In the genomic region with DNA sequence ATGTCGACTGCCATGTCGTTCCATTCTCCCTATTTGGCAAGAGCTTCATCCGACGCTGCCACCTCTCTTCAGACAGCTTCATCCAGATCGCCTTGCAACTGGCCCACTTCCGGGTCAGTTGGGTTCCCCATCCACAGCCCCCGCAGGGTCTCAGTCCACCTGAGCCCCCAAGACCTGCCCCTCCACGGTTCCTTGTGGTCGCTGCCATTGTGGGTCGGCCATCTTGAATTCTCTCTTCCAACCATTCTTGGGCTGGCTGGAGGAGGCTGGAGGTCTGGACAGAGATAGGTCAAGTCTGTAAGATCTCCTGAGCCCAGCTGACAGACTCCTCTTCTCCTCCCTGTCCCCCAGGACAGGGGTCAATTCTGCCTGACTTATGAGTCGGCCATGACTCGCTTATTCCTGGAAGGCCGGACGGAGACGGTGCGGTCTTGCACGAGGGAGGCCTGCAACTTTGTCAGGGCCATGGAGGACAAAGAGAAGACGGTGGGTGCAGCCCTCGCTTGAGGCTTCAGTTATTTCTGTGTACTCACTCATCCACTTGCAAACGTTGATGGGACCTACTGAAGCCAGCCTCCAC, we compare ENCODE assay signal across 21 cellular contexts. TPM values are rescaled to one million over a fixed set of nuclear protein-coding genes. Genes with fewer than 3 reads are reported as not detected.
DNase-seq lines count a peak whose midpoint lies in the region; ATAC-seq and TF ChIP-seq lines count a peak whose summit lies in the region.
"Had no signal": no experiment of that assay in that cellular context is flagged by ENCODE, and none has a peak within 500 bp of the region (broad histone marks: within the 10 kb centered on the region; RNA-seq: fewer than 3 reads in every experiment).

No MANE protein-coding gene starts in this region.

- no peak overlapping the region for H2AFZ ChIP-seq in HCT116 (ENCODE audit: low read depth, low read length, poor library complexity, severe bottlenecking)
- H2AFZ ChIP-seq in PC-9 = no peak overlapping the region

- peaks cover 16% of the 10 kb centered on the region for H3K27me3 Mint-ChIP-seq in activated naive CD4-positive, alpha-beta T cell treated with anti-CD3 and anti-CD28 coated beads, Interleukin-2, amount 10 ng/mL, durations not matched to agents 7 days and 5 days

- H4K20me1 ChIP-seq in HCT116 (ENCODE audit: insufficient read depth) (no peaks in the 10 kb centered on the region), PC-9 (ENCODE audit: insufficient read depth) (no peaks in the 10 kb centered on the region)

- no peak for TF ChIP-seq POLR2A in HCT116 (IDR thresholded peaks at IDR 0.05; ENCODE audit: borderline replicate concordance, extremely low read depth, insufficient read depth, insufficient read length)

- no peaks in the 10 kb centered on the region for H3K36me3 ChIP-seq in HCT116 (ENCODE audit: control insufficient read depth in 1 of 2, insufficient read depth in 2 of 2, low read length in 2 of 2)
- no peaks in the 10 kb centered on the region for H3K36me3 ChIP-seq in PC-9 (ENCODE audit: low read depth)
- H3K36me3 ChIP-seq: heart left ventricle, Peyer's patch had no signal

- BruUV-seq in HCT116 (replicated peaks; lab: Mats Ljungman, UMichigan) (no TSS peak), PC-9 (replicated peaks; lab: Mats Ljungman, UMichigan) (no TSS peak)

- peaks cover 23% of the 10 kb centered on the region for H3F3A ChIP-seq in PC-9 (ENCODE audit: insufficient read depth, low read depth)

- peaks cover 10 to 37% of the 10 kb centered on the region in 2 experiments for H3K4me1 ChIP-seq in HCT116 (ENCODE audit: control insufficient read depth in 1 of 2, insufficient read depth in 2 of 2, low read length in 2 of 2)
- peaks cover 20% of the 10 kb centered on the region for H3K4me1 ChIP-seq in PC-9 (replicated peaks; ENCODE audit: insufficient read depth)
- H3K4me1 ChIP-seq: heart left ventricle, Peyer's patch had no signal

- H3K4me1 Mint-ChIP-seq in activated naive CD4-positive, alpha-beta T cell treated with anti-CD3 and anti-CD28 coated beads, Interleukin-2, amount 10 ng/mL, durations not matched to agents 7 days and 5 days = no peaks in the 10 kb centered on the region
- H3K4me1 Mint-ChIP-seq: CD8-positive, alpha-beta memory T cell; immature natural killer cell had no signal

- no peaks in the 10 kb centered on the region for H3K9me2 ChIP-seq in HCT116 (ENCODE audit: insufficient read depth)
- no peaks in the 10 kb centered on the region for H3K9me2 ChIP-seq in PC-9 (ENCODE audit: insufficient read depth)

- TF ChIP-seq RAD21 in HCT116 (IDR thresholded peaks at IDR 0.05; ENCODE audit: low read depth) = no peak

- peak overlapping the region; percentile 22 for H3K9ac ChIP-seq in HCT116 (ENCODE audit: low read length)

- H3K4me2 ChIP-seq in HCT116 (ENCODE audit: low read length) (peak overlapping the region; percentile 49), PC-9 (no peak overlapping the region)

- no peaks in the 10 kb centered on the region for H3K9me3 Mint-ChIP-seq in activated naive CD4-positive, alpha-beta T cell treated with anti-CD3 and anti-CD28 coated beads, Interleukin-2, amount 10 ng/mL, durations not matched to agents 7 days and 5 days
- H3K9me3 Mint-ChIP-seq: activated naive CD4-positive, alpha-beta T cell treated with anti-CD3 and anti-CD28 coated beads for 36 hours; CD8-positive, alpha-beta memory T cell; immature natural killer cell; nephron progenitor cell had no signal

- no peaks in the 10 kb centered on the region for H3K36me3 Mint-ChIP-seq in activated naive CD4-positive, alpha-beta T cell treated with anti-CD3 and anti-CD28 coated beads, Interleukin-2, amount 10 ng/mL, durations not matched to agents 7 days and 5 days

- RAD21 ChIA-PET in HCT116 (lab: Charles Lee; ENCODE audit: low non-redundant PET in 1 of 2, low total read pairs in 2 of 2, uncharacterized antibody in 2 of 2, unreplicated experiment in 2 of 2) = no interaction called here

- CTCF ChIA-PET in HCT116 (lab: Charles Lee) (no interaction called here), PC-9 (lab: Charles Lee) (no interaction called here)
- CTCF ChIA-PET in activated naive CD4-positive, alpha-beta T cell treated with anti-CD3 and anti-CD28 coated beads, Interleukin-2, amount 10 ng/mL, durations not matched to agents 7 days and 5 days (lab: Charles Lee) = no interaction called here

- H3K9me3 ChIP-seq in HCT116 (ENCODE audit: control insufficient read depth in 1 of 2, insufficient read depth in 1 of 2, low read depth in 1 of 2, low read length in 2 of 2) (no peaks in the 10 kb centered on the region), PC-9 (ENCODE audit: insufficient read depth, low read depth) (no peaks in the 10 kb centered on the region)
- H3K9me3 ChIP-seq: heart left ventricle, Peyer's patch had no signal

- POLR2A ChIA-PET in HCT116 (lab: Charles Lee) (no interaction called here), PC-9 (lab: Charles Lee; ENCODE audit: unreplicated experiment) (interaction anchor here (0.6 kb wide), 1 partner anchor 221 kb away, joined by 4 read pairs; no protein-coding TSS in a partner anchor)

- no peak overlapping the region for H3K27ac ChIP-seq in HCT116 (ENCODE audit: low read depth, low read length)
- H3K27ac ChIP-seq in PC-9 = no peak overlapping the region
- H3K27ac ChIP-seq: coronary artery, heart left ventricle, Peyer's patch had no signal

- H3K4me3 ChIP-seq in HCT116 (replicated peaks in 1 of 2; ENCODE audit: low read depth in 1 of 2, low read length in 2 of 2) = no peak overlapping the region
- H3K4me3 ChIP-seq in fibroblast of villous mesenchyme (ENCODE audit: low read depth, low read length) = no peak overlapping the region
- H3K4me3 ChIP-seq in PC-9 = no peak overlapping the region
- H3K4me3 ChIP-seq: coronary artery, heart left ventricle, Peyer's patch had no signal

- H3K79me2 ChIP-seq in HCT116 (ENCODE audit: insufficient read depth, low read length) = no peaks in the 10 kb centered on the region
- H3K79me2 ChIP-seq in PC-9 (ENCODE audit: low read depth) = no peaks in the 10 kb centered on the region

- no peak for TF ChIP-seq CTCF in HCT116 (IDR thresholded peaks at IDR 0.05 in 2 of 3, conservative IDR thresholded peaks at IDR 0.05 in 1 of 3; ENCODE audit: borderline replicate concordance in 1 of 3, insufficient read depth in 1 of 3, low read depth in 2 of 3, low read length in 2 of 3)
- TF ChIP-seq CTCF in fibroblast of villous mesenchyme (IDR thresholded peaks at IDR 0.05; ENCODE audit: insufficient read depth, low read depth, low read length) = no peak
- no peak for TF ChIP-seq CTCF in PC-9 (conservative IDR thresholded peaks at IDR 0.05)

- DNase-seq in A172 (ENCODE audit: low spot score) = peak; percentile 71
- DNase-seq in HCT116 (ENCODE audit: low read depth, low spot score) = peak; percentile 48
- DNase-seq in amniotic epithelial cell (ENCODE audit: low read depth) = peak; percentile 73
- DNase-seq in fibroblast of villous mesenchyme (ENCODE audit: low read depth) = peak; percentile 31
- no peak for DNase-seq in PC-9
- DNase-seq in activated naive CD4-positive, alpha-beta T cell treated with anti-CD3 and anti-CD28 coated beads, Interleukin-2, amount 10 ng/mL, durations not matched to agents 7 days and 5 days = no peak
- DNase-seq: activated CD4-positive, alpha-beta T cell treated with anti-CD3 and anti-CD28 coated beads, Interleukin-2, amount 50 U/mL, for 48 hours; activated naive CD4-positive, alpha-beta T cell treated with anti-CD3 and anti-CD28 coated beads for 36 hours; CD8-positive, alpha-beta memory T cell; DND-41; heart left ventricle; immature natural killer cell; NCI-H1092; NCI-H2107; NCI-H526 treated with DMSO at 0.1 percent for 48 hours; nephron progenitor cell; Peyer's patch; stimulated activated naive CD4-positive, alpha-beta T cell had no signal

- H3K27me3 ChIP-seq in HCT116 (ENCODE audit: insufficient read depth, low read length) = no peaks in the 10 kb centered on the region
- H3K27me3 ChIP-seq in PC-9 (ENCODE audit: insufficient read depth, low read depth) = no peaks in the 10 kb centered on the region
- H3K27me3 ChIP-seq: heart left ventricle, Peyer's patch had no signal

- H3K27ac Mint-ChIP-seq in activated naive CD4-positive, alpha-beta T cell treated with anti-CD3 and anti-CD28 coated beads, Interleukin-2, amount 10 ng/mL, durations not matched to agents 7 days and 5 days = no peak overlapping the region
- H3K27ac Mint-ChIP-seq: activated naive CD4-positive, alpha-beta T cell treated with anti-CD3 and anti-CD28 coated beads for 36 hours; immature natural killer cell; nephron progenitor cell had no signal

- no peak overlapping the region for H3K4me3 Mint-ChIP-seq in activated naive CD4-positive, alpha-beta T cell treated with anti-CD3 and anti-CD28 coated beads, Interleukin-2, amount 10 ng/mL, durations not matched to agents 7 days and 5 days
- H3K4me3 Mint-ChIP-seq: activated naive CD4-positive, alpha-beta T cell treated with anti-CD3 and anti-CD28 coated beads for 36 hours; CD8-positive, alpha-beta memory T cell; immature natural killer cell; nephron progenitor cell had no signal

- intact Hi-C loops in HCT116 (cut with micrococcal nuclease) (no loop called here), PC-9 (cut with micrococcal nuclease; ENCODE audit: unreplicated experiment) (no loop called here)

- ATAC-seq in HCT116 (no peak; the same call in 1 of the 2 replicates), GM21367 (IDR thresholded peaks at IDR 0.05; ENCODE audit: unreplicated experiment) (no peak), HG03354 (IDR thresholded peaks at IDR 0.05; ENCODE audit: poor library complexity, severe bottlenecking, unreplicated experiment) (no peak)
- ATAC-seq: heart left ventricle had no signal

TF ChIP-seq in HCT116, 20 proteins besides CTCF, POLR2A, EP300 and RAD21 (continues in another document):
- no peak for TF ChIP-seq CEBPB (IDR thresholded peaks at IDR 0.05; ENCODE audit: low read depth)

RNA-seq across cellular contexts. Expression of a gene that starts 19.5 kb away (rescaled TPM):
- 0.53 and 6.1 TPM in 2 replicates for total RNA-seq in A172 (2014; rRNA removed; shearing (Covaris generic))
- 12.0 TPM for total RNA-seq in HCT116 (2021; ENCODE audit: unreplicated experiment)
- polyA plus RNA-seq in HCT116 (2012) = 17.6 and 18.4 TPM in 2 replicates
- total RNA-seq in fibroblast of villous mesenchyme = 20.0 and 32.0 TPM in 2 replicates
- 1.7 and 2.1 TPM in 2 replicates for total RNA-seq in PC-9 (2021)
- polyA plus RNA-seq: CD8-positive, alpha-beta memory T cell; immature natural killer cell had no signal

RNA-seq across cellular contexts. Expression of a gene that starts 21.1 kb away (rescaled TPM):
- 2.7 and 3.2 TPM in 2 replicates for total RNA-seq in A172 (2014; rRNA removed; shearing (Covaris generic))
- total RNA-seq in HCT116 (2021; ENCODE audit: unreplicated experiment) (12.1 TPM), fibroblast of villous mesenchyme (under 0.01 and 0.32 TPM in 2 replicates), PC-9 (2021) (9.5 and 14.2 TPM in 2 replicates)
- 6.4 and 7.6 TPM in 2 replicates for polyA plus RNA-seq in HCT116 (2012)

RNA-seq across cellular contexts. Expression of a gene that starts 33.4 kb away (rescaled TPM):
- total RNA-seq in A172 (2014; rRNA removed; shearing (Covaris generic)) = 485 and 504 TPM in 2 replicates
- total RNA-seq in HCT116 (2021; ENCODE audit: unreplicated experiment) (428 TPM), fibroblast of villous mesenchyme (258 and 341 TPM in 2 replicates), PC-9 (2021) (228 and 261 TPM in 2 replicates)
- polyA plus RNA-seq in HCT116 (2012) = 595 and 673 TPM in 2 replicates

RNA-seq across cellular contexts. Expression of a gene that starts 44.7 kb away (rescaled TPM):
- total RNA-seq in A172 (2014; rRNA removed; shearing (Covaris generic)) = 21.8 and 24.5 TPM in 2 replicates
- total RNA-seq in HCT116 (2021; ENCODE audit: unreplicated experiment) (93.9 TPM), fibroblast of villous mesenchyme (4.7 and 6.8 TPM in 2 replicates), PC-9 (2021) (80.3 and 84.8 TPM in 2 replicates)
- polyA plus RNA-seq in HCT116 (2012) = 71.6 and 83.5 TPM in 2 replicates

RNA-seq across cellular contexts. Expression of a gene that starts 44.8 kb away (rescaled TPM):
- total RNA-seq in A172 (2014; rRNA removed; shearing (Covaris generic)) = 72.2 and 75.6 TPM in 2 replicates
- total RNA-seq in HCT116 (2021; ENCODE audit: unreplicated experiment) = 129 TPM
- polyA plus RNA-seq in HCT116 (2012) = 109 and 131 TPM in 2 replicates
- 49.9 and 66.5 TPM in 2 replicates for total RNA-seq in fibroblast of villous mesenchyme
- total RNA-seq in PC-9 (2021) = 181 and 220 TPM in 2 replicates

Comparison
In these comparisons a context has a peak if more than half of its experiments do, and no peak if none do; other contexts are left out.
1. DNase-seq: peak in A172 (single experiment), HCT116 (single experiment), amniotic epithelial cell (single experiment) and fibroblast of villous mesenchyme (single experiment); none in PC-9 (0 of 2) and activated naive CD4-positive, alpha-beta T cell treated with anti-CD3 and anti-CD28 coated beads, Interleukin-2, amount 10 ng/mL, durations not matched to agents 7 days and 5 days (single experiment).